18 cellular contexts compared by ENCODE assay signal in genomic region chr16:79006206-79006605, GRCh38.
DNase-seq lines count a peak whose midpoint lies in the region; ATAC-seq lines count a peak whose summit lies in the region.
"Had no signal": no experiment of that assay in that cellular context is flagged by ENCODE, and none has a peak within 500 bp of the region (broad histone marks: within the 10 kb centered on the region; RNA-seq: fewer than 3 reads in every experiment).

No MANE protein-coding gene starts in this region.

- H3K4me3 ChIP-seq in CD4-positive, CD25-positive, alpha-beta regulatory T cell (ENCODE audit: low read depth, low read length), result peak overlapping the region; percentile 16
- no peak overlapping the region for H3K4me3 ChIP-seq in CD4-positive, alpha-beta memory T cell (ENCODE audit: low read length in 2 of 2)
- H3K4me3 ChIP-seq in HAP-1, result no peak overlapping the region
- H3K4me3 ChIP-seq: GM23338 had no signal

- H3K27me3 Mint-ChIP-seq in CD4-positive, CD25-positive, alpha-beta regulatory T cell, result no peaks in the 10 kb centered on the region
- no peaks in the 10 kb centered on the region for H3K27me3 Mint-ChIP-seq in CD4-positive, alpha-beta memory T cell
- no peaks in the 10 kb centered on the region for H3K27me3 Mint-ChIP-seq in activated T-helper 17 cell treated with anti-CD3 and anti-CD28 coated beads, Interleukin-2, amount 50 U/mL, for 72 hours
- H3K27me3 Mint-ChIP-seq: CD4-positive, alpha-beta T cell had no signal

- peaks cover 5 to 19% (median 10%) of the 10 kb centered on the region in 4 donors for H3K4me1 Mint-ChIP-seq in CD4-positive, CD25-positive, alpha-beta regulatory T cell
- peaks cover 9 to 16% (median 11%) of the 10 kb centered on the region in 4 donors for H3K4me1 Mint-ChIP-seq in CD4-positive, alpha-beta memory T cell
- H3K4me1 Mint-ChIP-seq in activated T-helper 17 cell treated with anti-CD3 and anti-CD28 coated beads, Interleukin-2, amount 50 U/mL, for 72 hours, result peaks cover 23% of the 10 kb centered on the region

- in situ Hi-C loops in HAP-1 (cut with MboI; ENCODE audit: low sequenced_read_pairs), result no loop called here

- H3K4me3 Mint-ChIP-seq in CD4-positive, CD25-positive, alpha-beta regulatory T cell, result peak overlapping the region in 2 of 4 donors; percentile 22 to 42
- H3K4me3 Mint-ChIP-seq in CD4-positive, alpha-beta memory T cell, result peak overlapping the region in 3 of 8 donors; percentile 18 to 62 (median 51)
- peak overlapping the region; percentile 80 for H3K4me3 Mint-ChIP-seq in activated T-helper 17 cell treated with anti-CD3 and anti-CD28 coated beads, Interleukin-2, amount 50 U/mL, for 72 hours
- H3K4me3 Mint-ChIP-seq: CD4-positive, alpha-beta T cell; GM23338; HFFc6 had no signal

- no peaks in the 10 kb centered on the region for H3K4me1 ChIP-seq in CD4-positive, CD25-positive, alpha-beta regulatory T cell (ENCODE audit: control insufficient read depth, insufficient read depth, low read length, poor library complexity, severe bottlenecking)
- peaks cover 5% of the 10 kb centered on the region for H3K4me1 ChIP-seq in CD4-positive, alpha-beta memory T cell (ENCODE audit: insufficient read depth, low read length)
- H3K4me1 ChIP-seq in HAP-1, result no peaks in the 10 kb centered on the region
- H3K4me1 ChIP-seq: BE2C had no signal

- no peaks in the 10 kb centered on the region for H3K9me3 Mint-ChIP-seq in CD4-positive, CD25-positive, alpha-beta regulatory T cell
- H3K9me3 Mint-ChIP-seq in CD4-positive, alpha-beta memory T cell, result no peaks in the 10 kb centered on the region
- peaks cover 4% of the 10 kb centered on the region for H3K9me3 Mint-ChIP-seq in activated T-helper 17 cell treated with anti-CD3 and anti-CD28 coated beads, Interleukin-2, amount 50 U/mL, for 72 hours
- H3K9me3 Mint-ChIP-seq: CD4-positive, alpha-beta T cell; GM23338 had no signal

- H3K27ac ChIP-seq in CD4-positive, CD25-positive, alpha-beta regulatory T cell (ENCODE audit: insufficient read depth, low read length, poor library complexity, severe bottlenecking), result no peak overlapping the region
- no peak overlapping the region for H3K27ac ChIP-seq in CD4-positive, alpha-beta memory T cell (ENCODE audit: low read depth, low read length)

- POLR2A ChIA-PET in CD4-positive, alpha-beta memory T cell (lab: Charles Lee; ENCODE audit: partially characterized antibody), result no interaction called here

- no peaks in the 10 kb centered on the region for H3K36me3 ChIP-seq in CD4-positive, CD25-positive, alpha-beta regulatory T cell (ENCODE audit: control insufficient read depth, insufficient read depth, low read length)
- no peaks in the 10 kb centered on the region for H3K36me3 ChIP-seq in CD4-positive, alpha-beta memory T cell (ENCODE audit: insufficient read depth, low read length)
- H3K36me3 ChIP-seq in HAP-1 (replicated peaks), result no peaks in the 10 kb centered on the region
- H3K36me3 ChIP-seq: BE2C had no signal

- DNase-seq in CD4-positive, CD25-positive, alpha-beta regulatory T cell, result peak in 1 of 3 donors; percentile 13
- no peak for DNase-seq in CD4-positive, alpha-beta memory T cell
- DNase-seq in RPMI8226, result peak; percentile 90
- no peak for DNase-seq in HAP-1 (ENCODE audit: low spot score in 2 of 2)
- DNase-seq in SK-N-DZ (ENCODE audit: low spot score), result no peak
- DNase-seq in germinal center (ENCODE audit: low spot score), result no peak
- DNase-seq: ACHN; BE2C; C1 segment of cervical spinal cord; CD4-positive, alpha-beta T cell; DMS153; DMS79; GDM1; HFFc6 had no signal

- H3K9me3 ChIP-seq in CD4-positive, CD25-positive, alpha-beta regulatory T cell (ENCODE audit: control insufficient read depth in 2 of 2, low read length in 2 of 2), result no peaks in the 10 kb centered on the region
- H3K9me3 ChIP-seq in CD4-positive, alpha-beta memory T cell (ENCODE audit: control insufficient read depth in 1 of 2, low read length in 2 of 2), result no peaks in the 10 kb centered on the region
- no peaks in the 10 kb centered on the region for H3K9me3 ChIP-seq in HAP-1
- H3K9me3 ChIP-seq: BE2C had no signal

- H3K36me3 Mint-ChIP-seq in CD4-positive, CD25-positive, alpha-beta regulatory T cell, result no peaks in the 10 kb centered on the region
- H3K36me3 Mint-ChIP-seq in CD4-positive, alpha-beta memory T cell, result no peaks in the 10 kb centered on the region
- peaks cover 21% of the 10 kb centered on the region for H3K36me3 Mint-ChIP-seq in activated T-helper 17 cell treated with anti-CD3 and anti-CD28 coated beads, Interleukin-2, amount 50 U/mL, for 72 hours (ENCODE audit: low read depth)

- intact Hi-C loops in CD4-positive, alpha-beta memory T cell (cut with micrococcal nuclease), result no loop called here

- H3K27ac Mint-ChIP-seq in CD4-positive, CD25-positive, alpha-beta regulatory T cell, result peak overlapping the region in 1 of 3 donors; percentile 6
- H3K27ac Mint-ChIP-seq in CD4-positive, alpha-beta memory T cell, result peak overlapping the region in 4 of 7 donors; percentile 19 to 49 (median 25)
- peak overlapping the region; percentile 93 for H3K27ac Mint-ChIP-seq in activated T-helper 17 cell treated with anti-CD3 and anti-CD28 coated beads, Interleukin-2, amount 50 U/mL, for 72 hours
- H3K27ac Mint-ChIP-seq: CD4-positive, alpha-beta T cell; GM23338; HFFc6 had no signal

- ATAC-seq in CD4-positive, CD25-positive, alpha-beta regulatory T cell (ENCODE audit: low read depth in 2 of 2), result no peak
- ATAC-seq in activated T-helper 17 cell treated with anti-CD3 and anti-CD28 coated beads, Interleukin-2, amount 50 U/mL, for 72 hours (replicated peaks), result no peak
- ATAC-seq: GM23338, HCT116, HepG2 had no signal

- CTCF ChIA-PET in CD4-positive, alpha-beta memory T cell (lab: Charles Lee; ENCODE audit: partially characterized antibody), result no interaction called here

- H3K27me3 ChIP-seq in CD4-positive, CD25-positive, alpha-beta regulatory T cell (ENCODE audit: control insufficient read depth, insufficient read depth, low read length), result no peaks in the 10 kb centered on the region
- H3K27me3 ChIP-seq in CD4-positive, alpha-beta memory T cell (ENCODE audit: insufficient read depth, low read length), result no peaks in the 10 kb centered on the region
- no peaks in the 10 kb centered on the region for H3K27me3 ChIP-seq in HAP-1 (ENCODE audit: low read depth)
- H3K27me3 ChIP-seq: BE2C had no signal
